ENCODE assay signal across 3 cellular contexts in the genomic region with DNA sequence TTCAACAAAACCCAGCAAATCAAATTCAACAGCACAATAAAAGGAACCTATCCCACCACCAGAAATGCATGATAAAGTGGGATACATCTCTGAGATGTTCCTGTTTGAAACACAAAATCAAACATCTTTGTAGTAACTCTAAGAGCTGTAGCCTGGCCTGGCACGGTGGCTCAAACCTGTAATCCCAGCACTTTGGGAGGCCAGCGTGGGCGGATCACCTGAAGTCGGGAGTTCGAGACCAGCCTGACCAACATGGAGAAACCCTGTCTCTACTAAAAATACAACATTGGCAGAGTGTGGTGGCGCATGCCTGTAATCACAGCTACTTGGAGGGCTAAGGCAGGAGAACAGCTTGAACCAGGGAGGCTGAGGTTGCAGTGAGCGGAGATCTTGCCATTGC.
DNase-seq lines count a peak whose midpoint lies in the region; FAIRE-seq and TF ChIP-seq lines count a peak whose summit lies in the region.
"Not testable (repeated sequence)": the region's sequence is repeated elsewhere in the genome, so short reads cannot be mapped to it uniquely, and the experiment has no call there.

No MANE protein-coding gene starts in this region.

- not testable (repeated sequence) for TF ChIP-seq CTCF in bronchial epithelial cell (IDR thresholded peaks at IDR 0.05; ENCODE audit: insufficient read depth, low read length, severe bottlenecking); kidney (IDR thresholded peaks at IDR 0.05; ENCODE audit: borderline replicate concordance, extremely low read depth, insufficient read depth)

- not testable (repeated sequence) for H3K36me3 ChIP-seq in bronchial epithelial cell (ENCODE audit: control insufficient read depth, insufficient read depth, low read length); kidney (ENCODE audit: control insufficient read depth in 1 of 2, insufficient read depth in 2 of 2, low read length in 2 of 2)

- H3K4me1 ChIP-seq in kidney (ENCODE audit: control insufficient read depth in 1 of 2, insufficient read depth in 1 of 2, low read depth in 1 of 2, low read length in 2 of 2): not testable (repeated sequence)

- FAIRE-seq in bronchial epithelial cell (lab: Jason Lieb, UNC): peak; percentile 92
- not testable (repeated sequence) for FAIRE-seq in kidney (lab: Jason Lieb, UNC)

- H3K9ac ChIP-seq in kidney (ENCODE audit: low read length in 2 of 2): not testable (repeated sequence)

- DNase-seq in bronchial epithelial cell (ENCODE audit: low read depth): not testable (repeated sequence)
- peak; percentile 19 for DNase-seq in kidney
- peak; percentile 64 for DNase-seq in mesenteric fat pad (ENCODE audit: low spot score)

- H3K27ac ChIP-seq in kidney (ENCODE audit: low read depth in 2 of 2, low read length in 2 of 2): not testable (repeated sequence)

- intact Hi-C loops in kidney (cut with DNase I): not testable (repeated sequence)

- not testable (repeated sequence) for H3K4me3 ChIP-seq in bronchial epithelial cell (ENCODE audit: low read depth, low read length); kidney (ENCODE audit: low read length in 2 of 2)

- not testable (repeated sequence) for H3K27me3 ChIP-seq in bronchial epithelial cell (ENCODE audit: control insufficient read depth, insufficient read depth, low read length)

- H3K9me3 ChIP-seq in kidney (ENCODE audit: control insufficient read depth in 1 of 2, low read length in 2 of 2): not testable (repeated sequence)
